In the genomic region with DNA sequence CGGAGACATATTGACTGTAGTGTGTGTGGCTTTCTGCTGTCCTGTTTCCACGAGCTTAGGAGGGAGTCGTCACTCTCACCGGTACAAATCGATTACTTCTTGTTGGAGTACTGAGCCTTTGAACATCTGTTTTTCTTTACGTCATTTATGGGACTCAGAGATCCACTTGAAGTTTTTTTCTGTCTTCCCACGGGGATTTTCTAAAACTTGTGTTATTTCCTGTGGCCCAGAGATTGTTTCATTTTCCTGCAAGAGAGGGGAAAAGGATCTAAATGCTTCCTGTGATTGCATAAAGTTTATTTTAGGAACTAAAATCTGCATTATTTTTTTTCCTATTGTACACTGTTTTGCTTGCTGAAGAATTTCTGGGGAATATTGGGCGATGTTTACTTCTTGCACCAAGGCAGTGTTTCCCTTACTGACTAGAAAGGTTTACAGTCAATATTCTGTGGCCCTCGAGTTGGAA, we compare ENCODE assay signal across 1 cellular context.
TF ChIP-seq lines count a peak whose summit lies in the region.

No MANE protein-coding gene starts in this region.

TF ChIP-seq in HepG2, 621 proteins besides CTCF, POLR2A, EP300 and RAD21 (continued from another document):
- TF ChIP-seq, protein P1, sequence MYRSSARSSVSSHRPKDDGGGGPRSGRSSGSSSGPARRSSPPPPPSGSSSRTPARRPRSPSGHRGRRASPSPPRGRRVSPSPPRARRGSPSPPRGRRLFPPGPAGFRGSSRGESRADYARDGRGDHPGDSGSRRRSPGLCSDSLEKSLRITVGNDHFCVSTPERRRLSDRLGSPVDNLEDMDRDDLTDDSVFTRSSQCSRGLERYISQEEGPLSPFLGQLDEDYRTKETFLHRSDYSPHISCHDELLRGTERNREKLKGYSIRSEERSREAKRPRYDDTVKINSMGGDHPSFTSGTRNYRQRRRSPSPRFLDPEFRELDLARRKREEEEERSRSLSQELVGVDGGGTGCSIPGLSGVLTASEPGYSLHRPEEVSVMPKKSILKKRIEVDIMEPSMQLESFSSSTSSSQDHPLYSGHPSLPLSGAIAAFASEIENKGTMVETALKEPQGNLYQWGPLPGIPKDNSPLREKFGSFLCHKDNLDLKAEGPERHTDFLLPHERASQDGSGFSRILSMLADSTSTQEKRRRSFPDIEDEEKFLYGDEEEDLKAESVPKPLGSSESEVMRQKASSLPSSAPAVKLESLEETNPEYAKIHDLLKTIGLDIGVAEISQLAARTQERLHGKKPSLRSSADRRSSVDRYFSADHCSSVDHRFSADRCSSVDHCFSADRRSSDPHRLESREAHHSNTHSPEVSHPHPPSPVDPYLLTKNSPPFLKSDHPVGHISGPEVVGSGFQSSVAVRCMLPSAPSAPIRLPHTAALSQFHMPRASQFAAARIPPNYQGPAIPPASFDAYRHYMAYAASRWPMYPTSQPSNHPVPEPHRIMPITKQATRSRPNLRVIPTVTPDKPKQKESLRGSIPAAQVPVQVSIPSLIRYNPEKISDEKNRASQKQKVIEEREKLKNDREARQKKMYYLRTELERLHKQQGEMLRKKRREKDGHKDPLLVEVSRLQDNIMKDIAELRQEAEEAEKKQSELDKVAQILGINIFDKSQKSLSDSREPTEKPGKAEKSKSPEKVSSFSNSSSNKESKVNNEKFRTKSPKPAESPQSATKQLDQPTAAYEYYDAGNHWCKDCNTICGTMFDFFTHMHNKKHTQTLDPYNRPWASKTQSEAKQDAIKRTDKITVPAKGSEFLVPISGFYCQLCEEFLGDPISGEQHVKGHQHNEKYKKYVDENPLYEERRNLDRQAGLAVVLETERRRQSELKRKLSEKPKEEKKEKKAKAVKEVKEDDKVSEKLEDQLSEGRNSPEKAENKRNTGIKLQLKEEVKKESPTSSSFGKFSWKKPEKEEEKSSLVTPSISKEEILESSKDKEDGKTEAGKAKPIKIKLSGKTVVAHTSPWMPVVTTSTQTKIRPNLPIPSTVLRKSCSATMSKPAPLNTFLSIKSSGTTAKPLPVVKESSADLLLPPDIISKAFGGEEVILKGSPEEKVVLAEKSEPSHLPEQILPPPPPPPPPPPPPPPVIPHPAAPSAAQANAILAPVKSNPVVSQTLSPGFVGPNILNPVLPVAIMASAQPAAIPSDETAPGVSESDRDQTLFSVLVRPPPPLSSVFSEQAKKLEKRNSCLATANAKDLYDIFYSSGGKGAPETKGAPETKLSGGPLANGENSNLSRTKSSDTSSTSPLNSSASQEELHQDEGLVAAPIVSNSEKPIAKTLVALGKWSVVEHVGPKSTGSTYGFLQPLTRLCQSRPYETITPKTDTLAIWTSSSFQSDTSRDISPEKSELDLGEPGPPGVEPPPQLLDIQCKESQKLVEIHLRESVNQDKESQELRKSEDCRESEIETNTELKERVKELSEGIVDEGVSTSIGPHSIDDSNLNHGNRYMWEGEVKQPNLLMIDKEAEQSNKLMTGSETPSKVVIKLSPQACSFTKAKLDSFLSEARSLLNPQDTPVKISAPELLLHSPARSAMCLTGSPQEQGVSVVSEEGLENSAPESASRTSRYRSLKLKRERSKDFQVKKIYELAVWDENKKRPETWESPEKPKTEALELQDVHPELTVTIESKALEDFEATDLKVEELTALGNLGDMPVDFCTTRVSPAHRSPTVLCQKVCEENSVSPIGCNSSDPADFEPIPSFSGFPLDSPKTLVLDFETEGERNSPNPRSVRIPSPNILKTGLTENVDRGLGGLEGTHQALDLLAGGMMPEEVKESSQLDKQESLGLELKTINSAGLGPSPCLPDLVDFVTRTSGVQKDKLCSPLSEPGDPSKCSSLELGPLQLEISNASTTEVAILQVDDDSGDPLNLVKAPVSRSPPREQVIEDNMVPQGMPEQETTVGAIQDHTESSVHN (CRISPR knock-in tag; IDR thresholded peaks at IDR 0.05) = no peak
- peak; percentile 37 for TF ChIP-seq GATAD2A (CRISPR knock-in tag; IDR thresholded peaks at IDR 0.05)
